ENCODE assay signal across 1 cellular context in genomic region chr11:72836111-72836510, GRCh38.
TF ChIP-seq lines count a peak whose summit lies in the region.

No MANE protein-coding gene starts in this region.

TF ChIP-seq in K562, 482 proteins besides CTCF, POLR2A, EP300 and RAD21 (continued from another document):
- TF ChIP-seq HEY1 (CRISPR knock-in tag; IDR thresholded peaks at IDR 0.05; ENCODE audit: borderline replicate concordance) (no peak), ZBTB5 (IDR thresholded peaks at IDR 0.05) (no peak)
TF ChIP-seq in K562: peak in this region for 1.
